ENCODE assay signal across 1 cellular context in genomic region chr17:79892457-79893236, GRCh38.
TF ChIP-seq lines count a peak whose summit lies in the region.

No MANE protein-coding gene starts in this region.

TF ChIP-seq in HepG2, 621 proteins besides CTCF, POLR2A, EP300 and RAD21 (continued from another document):
- TF ChIP-seq SKIL (CRISPR knock-in tag; IDR thresholded peaks at IDR 0.05; ENCODE audit: borderline replicate concordance): no peak
- TF ChIP-seq NR2F1 (CRISPR knock-in tag; IDR thresholded peaks at IDR 0.05): no peak
- TF ChIP-seq ZNF563 (CRISPR knock-in tag; IDR thresholded peaks at IDR 0.05): 0 out of 2 replicates have a peak, but pooled peaks have one; percentile 16
- no peak for TF ChIP-seq KDM5B (CRISPR knock-in tag; IDR thresholded peaks at IDR 0.05; ENCODE audit: borderline replicate concordance)
- no peak for TF ChIP-seq MAFK (conservative IDR thresholded peaks at IDR 0.05 in 1 of 2, IDR thresholded peaks at IDR 0.05 in 1 of 2; ENCODE audit: low read length in 2 of 2)
- TF ChIP-seq GABPB1 (CRISPR knock-in tag; IDR thresholded peaks at IDR 0.05): no peak
- TF ChIP-seq TERF1 (CRISPR knock-in tag; IDR thresholded peaks at IDR 0.05): no peak
- TF ChIP-seq NFAT5 (CRISPR knock-in tag; IDR thresholded peaks at IDR 0.05): no peak
- TF ChIP-seq ZNF367 (CRISPR knock-in tag; IDR thresholded peaks at IDR 0.05; ENCODE audit: borderline replicate concordance): no peak
- TF ChIP-seq ZNF101 (CRISPR knock-in tag; IDR thresholded peaks at IDR 0.05; ENCODE audit: borderline replicate concordance, low read depth): no peak
- TF ChIP-seq GPN1 (CRISPR knock-in tag; IDR thresholded peaks at IDR 0.05; ENCODE audit: borderline replicate concordance): no peak
- no peak for TF ChIP-seq POGZ (CRISPR knock-in tag; IDR thresholded peaks at IDR 0.05)
- no peak for TF ChIP-seq ZC3H4 (CRISPR knock-in tag; IDR thresholded peaks at IDR 0.05; ENCODE audit: borderline replicate concordance)
- TF ChIP-seq JUND (CRISPR knock-in tag; IDR thresholded peaks at IDR 0.05): no peak
TF ChIP-seq in HepG2: peak in this region for 2.
